1 cellular context compared by ENCODE assay signal in genomic region chr3:46488735-46489361, GRCh38.
A peak's percentile ranks its signal among the peaks of the same experiment; 100 is the strongest.
TF ChIP-seq lines count a peak whose summit lies in the region.

No MANE protein-coding gene starts in this region.

TF ChIP-seq in HEK293, 187 proteins besides CTCF, POLR2A, EP300 and RAD21 (continued from another document):
- TF ChIP-seq SALL2 (tag by site-specific recombination; IDR thresholded peaks at IDR 0.05; ENCODE audit: borderline replicate concordance) (no peak), ZNF292 (tag by site-specific recombination; IDR thresholded peaks at IDR 0.05; ENCODE audit: borderline replicate concordance, low read depth) (no peak), ZBTB17 (tag by site-specific recombination; IDR thresholded peaks at IDR 0.05) (peak; percentile 51; the same call in 1 of the 2 replicates), GLIS2 (tag by site-specific recombination; IDR thresholded peaks at IDR 0.05) (peak; percentile 24; the same call in 1 of the 2 replicates), ZNF2 (tag by site-specific recombination; IDR thresholded peaks at IDR 0.05) (peak; percentile 70; the same call in 1 of the 2 replicates), ZBTB8A (tag by site-specific recombination; IDR thresholded peaks at IDR 0.05) (peak; percentile 52), ZNF10 (tag by site-specific recombination; IDR thresholded peaks at IDR 0.05) (0 out of 2 replicates have a peak, but pooled peaks have one; percentile 22), TRIM28 (IDR thresholded peaks at IDR 0.05; ENCODE audit: borderline replicate concordance, low read length) (peak; percentile 51; the same call in 1 of the 2 replicates), GLIS1 (tag by site-specific recombination; IDR thresholded peaks at IDR 0.05) (peak; percentile 31; the same call in 1 of the 2 replicates), KLF8 (tag by site-specific recombination; IDR thresholded peaks at IDR 0.05) (peak; percentile 39; the same call in 1 of the 2 replicates), ZNF660 (tag by site-specific recombination; IDR thresholded peaks at IDR 0.05) (0 out of 2 replicates have a peak, but pooled peaks have one; percentile 30), KLF9 (tag by site-specific recombination; IDR thresholded peaks at IDR 0.05; ENCODE audit: low read depth) (peak; percentile 44; the same call in 1 of the 2 replicates), KLF1 (tag by site-specific recombination; IDR thresholded peaks at IDR 0.05) (peak; percentile 41; the same call in 1 of the 2 replicates)
